ENCODE assay signal across 8 cellular contexts in the genomic region with DNA sequence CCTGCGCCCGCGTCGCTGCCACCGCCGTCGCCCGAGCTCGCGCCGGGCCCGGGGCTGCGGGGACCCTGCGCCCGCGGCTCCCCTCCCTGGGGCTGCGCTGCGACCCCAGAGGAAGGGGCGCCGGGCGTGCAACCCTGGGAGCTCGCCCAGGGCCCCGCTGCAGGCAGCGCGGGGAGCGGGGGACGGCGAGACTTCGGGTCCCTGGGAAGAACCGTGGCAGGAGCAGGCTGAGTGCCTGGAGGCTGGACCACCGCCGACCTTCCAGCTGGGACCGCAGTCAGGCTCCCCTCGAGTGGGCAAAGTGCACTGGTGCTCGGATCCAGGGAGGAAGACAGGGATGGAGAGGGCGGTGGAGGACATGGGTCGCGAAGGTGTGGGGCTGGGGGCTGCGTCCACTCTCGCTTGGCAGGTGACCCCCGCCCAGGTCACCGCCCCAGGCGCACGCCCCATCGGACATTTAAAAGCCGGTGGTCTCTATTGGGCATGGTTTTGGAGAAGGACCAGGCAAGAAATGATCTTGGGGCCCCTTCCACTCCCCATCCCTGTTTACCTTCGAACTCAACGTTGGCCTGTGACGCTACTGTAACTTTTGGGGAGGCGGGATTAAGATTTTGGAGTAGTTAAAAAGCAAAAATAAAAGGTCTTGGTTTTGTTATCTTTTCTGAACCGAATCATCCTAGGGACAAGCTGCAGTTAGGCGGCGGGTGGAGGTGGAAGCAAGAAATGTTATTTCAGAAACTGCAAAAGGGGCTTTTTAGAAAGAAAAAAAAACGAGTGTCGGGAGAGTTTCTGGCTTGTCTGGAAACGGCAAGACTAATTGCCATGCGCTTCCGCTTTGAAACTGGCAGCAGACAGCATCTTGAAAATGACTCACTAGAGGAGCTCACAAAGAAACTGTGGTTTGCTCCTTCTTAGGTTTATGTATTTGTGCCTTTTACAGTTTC. TPM values are rescaled to one million over a fixed set of nuclear protein-coding genes. Genes with fewer than 3 reads are reported as not detected.
A peak's percentile ranks its signal among the peaks of the same experiment; 100 is the strongest.
DNase-seq lines count a peak whose midpoint lies in the region; ATAC-seq and TF ChIP-seq lines count a peak whose summit lies in the region.

No MANE protein-coding gene starts in this region.

- H3K27ac ChIP-seq in Karpas-422 (ENCODE audit: low read length) = no peak overlapping the region

- no peaks in the 10 kb centered on the region for H3K9me3 ChIP-seq in Karpas-422 (ENCODE audit: low read length)

- CTCF ChIA-PET in activated B cell treated with CpG ODN at 0.5 μM for 24 hours (lab: Charles Lee) = interaction anchor here (0.7 to 1.8 kb wide), 6 partner anchors 10 to 210 kb away, joined by 3 to 12 read pairs (median 3); no protein-coding TSS in a partner anchor

- H4K20me1 ChIP-seq in Karpas-422 (ENCODE audit: insufficient read depth, low read depth, low read length) = no peaks in the 10 kb centered on the region

- intact Hi-C loops in activated B cell treated with CpG ODN at 0.5 μM for 24 hours (cut with micrococcal nuclease) = loop anchor here (1.0 to 10.0 kb wide), 9 partner anchors 18 to 978 kb away; partner anchors contain the start of genes CDK17, CFAP54, FGD6 and LTA4H

- H3K27me3 Mint-ChIP-seq in activated B cell treated with CpG ODN at 0.5 μM for 24 hours = no peaks in the 10 kb centered on the region
- no peaks in the 10 kb centered on the region for H3K27me3 Mint-ChIP-seq in central memory CD8-positive, alpha-beta T cell

- POLR2A ChIA-PET in activated B cell treated with CpG ODN at 0.5 μM for 24 hours (lab: Charles Lee) = interaction anchor here (0.6 to 7.9 kb wide), 18 partner anchors 9 to 321 kb away, joined by 3 to 174 read pairs (median 4); partner anchors contain the start of genes CDK17 and LTA4H

- no peaks in the 10 kb centered on the region for H3K9me2 ChIP-seq in Karpas-422 (replicated peaks; ENCODE audit: insufficient read depth, low read length)

- H3K9me3 Mint-ChIP-seq in activated B cell treated with CpG ODN at 0.5 μM for 24 hours = no peaks in the 10 kb centered on the region
- H3K9me3 Mint-ChIP-seq in central memory CD8-positive, alpha-beta T cell = no peaks in the 10 kb centered on the region

- no peaks in the 10 kb centered on the region for H3K79me2 ChIP-seq in Karpas-422 (ENCODE audit: low read length)

- H3K36me3 ChIP-seq in Karpas-422 (ENCODE audit: insufficient read depth, low read length) = no peaks in the 10 kb centered on the region

- TF ChIP-seq CTCF in activated B cell treated with CpG ODN at 0.5 μM for 24 hours (IDR thresholded peaks at IDR 0.05) = no peak

- H3K36me3 Mint-ChIP-seq in activated B cell treated with CpG ODN at 0.5 μM for 24 hours (ENCODE audit: low read depth) = peaks cover 16% of the 10 kb centered on the region
- H3K36me3 Mint-ChIP-seq in central memory CD8-positive, alpha-beta T cell (ENCODE audit: insufficient read depth) = peaks cover 22% of the 10 kb centered on the region

- DNase-seq in H4 (ENCODE audit: low spot score) (peak; percentile 82), Karpas-422 (peak; percentile 84), activated B cell treated with CpG ODN at 0.5 μM for 24 hours (peak; percentile 45), kidney glomerular epithelial cell (lab: John Stamatoyannopoulos, UW) (peak; percentile 51), NCI-H1930 (lab: John Stamatoyannopoulos, UW) (no peak)
- peak; percentile 27 to 67 for DNase-seq in central memory CD8-positive, alpha-beta T cell (ENCODE audit: low spot score in 2 of 2)
- DNase-seq in stimulated activated CD4-positive, alpha-beta T cell treated with anti-CD3 and anti-CD28 coated beads, Interleukin-1b, Interleukin-23, amount 100 ng/mL, for 48 hours = peak; percentile 82

- peak overlapping the region; percentile 99 for H3K4me3 Mint-ChIP-seq in activated B cell treated with CpG ODN at 0.5 μM for 24 hours
- peak overlapping the region; percentile 94 for H3K4me3 Mint-ChIP-seq in central memory CD8-positive, alpha-beta T cell

- H3K4me2 ChIP-seq in Karpas-422 (ENCODE audit: low read depth, low read length, poor library complexity, severe bottlenecking) = peak overlapping the region; percentile 100

- H3K4me1 Mint-ChIP-seq in activated B cell treated with CpG ODN at 0.5 μM for 24 hours = peaks cover 72% of the 10 kb centered on the region
- peaks cover 46% of the 10 kb centered on the region for H3K4me1 Mint-ChIP-seq in central memory CD8-positive, alpha-beta T cell

- H3K4me1 ChIP-seq in Karpas-422 (ENCODE audit: low read length) = peaks cover 35% of the 10 kb centered on the region

- peak; percentile 57 for ATAC-seq in activated B cell treated with CpG ODN at 0.5 μM for 24 hours (ENCODE audit: low read depth)
- ATAC-seq in central memory CD8-positive, alpha-beta T cell (replicated peaks; ENCODE audit: extremely low read depth, poor library complexity, severe bottlenecking) = peak; percentile 80

- peak overlapping the region; percentile 70 for H3K9ac ChIP-seq in Karpas-422 (ENCODE audit: low read length)

- H3K4me3 ChIP-seq in GM08714 (ENCODE audit: low read length) = peak overlapping the region; percentile 98
- peak overlapping the region; percentile 85 for H3K4me3 ChIP-seq in Karpas-422 (ENCODE audit: low read length)

- peaks cover 2% of the 10 kb centered on the region; the same call in 1 of the 2 replicates for H3K27me3 ChIP-seq in Karpas-422 (ENCODE audit: low read length)

- H2AFZ ChIP-seq in Karpas-422 (ENCODE audit: low read length) = peak overlapping the region; percentile 95

- peak overlapping the region; percentile 99 for H3K27ac Mint-ChIP-seq in activated B cell treated with CpG ODN at 0.5 μM for 24 hours
- H3K27ac Mint-ChIP-seq in central memory CD8-positive, alpha-beta T cell (ENCODE audit: low read depth) = peak overlapping the region; percentile 99

RNA-seq across cellular contexts. Expression of gene ELK3, which starts 1.0 kb away (rescaled TPM):
- 15.1 and 17.8 TPM in 2 replicates for total RNA-seq in H4 (2014; rRNA removed; shearing (Covaris generic))
- total RNA-seq in Karpas-422 (2014; rRNA removed; shearing (Covaris generic); ENCODE audit: low replicate concordance) = 1.2 and 1.8 TPM in 2 replicates
- total RNA-seq in activated B cell treated with CpG ODN at 0.5 μM for 24 hours = 59.9 and 60.8 TPM in 2 replicates

Comparison
In these comparisons a context has a peak if more than half of its experiments do, and no peak if none do; other contexts are left out.
1. DNase-seq: peak in H4 (single experiment), Karpas-422 (single experiment), activated B cell treated with CpG ODN at 0.5 μM for 24 hours (single experiment), central memory CD8-positive, alpha-beta T cell (2 of 2), kidney glomerular epithelial cell (single experiment) and stimulated activated CD4-positive, alpha-beta T cell treated with anti-CD3 and anti-CD28 coated beads, Interleukin-1b, Interleukin-23, amount 100 ng/mL, for 48 hours (single experiment); none in NCI-H1930 (0 of 2).